In genomic region chr19:29060833-29061364, GRCh38 we compare ENCODE assay signal across 23 cellular contexts.
"Had no signal": no experiment of that assay in that cellular context is flagged by ENCODE, and none has a peak within 500 bp of the region (broad histone marks: within the 10 kb centered on the region; RNA-seq: fewer than 3 reads in every experiment).

No MANE protein-coding gene starts in this region.

- H3K36me3 ChIP-seq: breast epithelium had no signal

- H3K27ac Mint-ChIP-seq: activated CD8-positive, alpha-beta T cell treated with anti-CD3 and anti-CD28 coated beads for 36 hours had no signal

- H3K9ac ChIP-seq: SK-N-SH had no signal

- H3K4me2 ChIP-seq: SK-N-SH had no signal

- H3K27ac ChIP-seq: breast epithelium had no signal

- H3K9me3 Mint-ChIP-seq: activated CD8-positive, alpha-beta T cell treated with anti-CD3 and anti-CD28 coated beads for 36 hours had no signal

- H3K4me1 ChIP-seq: breast epithelium had no signal

- H3K9me3 ChIP-seq: breast epithelium, SK-N-SH had no signal

- DNase-seq: activated CD4-positive, alpha-beta T cell treated with anti-CD3 and anti-CD28 coated beads for 4 hours; activated CD8-positive, alpha-beta memory T cell treated with anti-CD3 and anti-CD28 coated beads, Interleukin-2, amount 50 U/mL, for 4 hours; activated CD8-positive, alpha-beta T cell treated with anti-CD3 and anti-CD28 coated beads for 36 hours; activated naive CD4-positive, alpha-beta T cell treated with anti-CD3 and anti-CD28 coated beads, Interleukin-2, amount 50 U/mL, for 16 hours; aorta; caudate nucleus; KG1; NCI-H1092; NCI-H1417 treated with DMSO at 0.1 percent for 48 hours; NCI-H1694; NCI-H2029; NCI-H345; NCI-H510A; NCI-H69; NK-92 treated with Interleukin-12 subunit alpha and Interleukin-12 subunit beta, amount 100 ng/mL, for 24 hours; OCI-M1; RPMI8226; SK-N-SH; T-helper 1 cell had no signal

- H3K4me3 Mint-ChIP-seq: activated CD8-positive, alpha-beta T cell treated with anti-CD3 and anti-CD28 coated beads for 36 hours had no signal

- ATAC-seq: activated CD4-positive, CD25-positive, alpha-beta regulatory T cell treated with anti-CD3 and anti-CD28 coated beads, Interleukin-2, amount 50 U/mL, for 24 hours; activated CD8-positive, alpha-beta T cell treated with anti-CD3 and anti-CD28 coated beads for 36 hours; Panc1; Right ventricle myocardium inferior had no signal

- H3K4me3 ChIP-seq: breast epithelium had no signal
